Comparison of ENCODE assay signal across 13 cellular contexts in genomic region chr4:184844742-184845141, GRCh38.
"Had no signal": no experiment of that assay in that cellular context is flagged by ENCODE, and none has a peak within 500 bp of the region (broad histone marks: within the 10 kb centered on the region; RNA-seq: fewer than 3 reads in every experiment).

No MANE protein-coding gene starts in this region.

- H3K4me3 Mint-ChIP-seq: activated CD4-positive, alpha-beta T cell treated with anti-CD3 and anti-CD28 coated beads, Interleukin-2, amount 10 ng/mL, durations not matched to agents 24 days and 14 days; activated CD8-positive, alpha-beta T cell treated with anti-CD3 and anti-CD28 coated beads, Interleukin-2, amount 10 ng/mL, durations not matched to agents 7 days and 5 days; natural killer cell treated with Interleukin-12 subunit alpha and Interleukin-12 subunit beta and Interleukin-15 and Interleukin-18, amount 100 ng/mL, for 72 hours; T-helper 1 cell treated with Interleukin-12 subunit alpha and Interleukin-12 subunit beta and Interleukin-4 antibody, amounts not matched to agents 30 μg/mL and 1 μg/mL, for 36 hours had no signal

- H3K4me1 ChIP-seq: adrenal gland, transverse colon had no signal

- H3K36me3 ChIP-seq: adrenal gland, transverse colon had no signal

- H3K36me3 Mint-ChIP-seq: activated naive CD4-positive, alpha-beta T cell treated with anti-CD3 and anti-CD28 coated beads, Interleukin-2, amount 50 U/mL, for 72 hours had no signal

- ATAC-seq: activated CD8-positive, alpha-beta T cell treated with anti-CD3 and anti-CD28 coated beads, Interleukin-2, amount 10 ng/mL, durations not matched to agents 7 days and 5 days; natural killer cell treated with Interleukin-12 subunit alpha and Interleukin-12 subunit beta and Interleukin-15 and Interleukin-18, amount 100 ng/mL, for 72 hours; stimulated activated naive CD8-positive, alpha-beta T cell treated with anti-CD3 and anti-CD28 coated beads, Interleukin-15, Interleukin-2, amounts not matched to agents 100 U/mL and 50 U/mL, for 24 hours had no signal

- H3K27ac ChIP-seq: adrenal gland, transverse colon had no signal

- H3K4me3 ChIP-seq: adrenal gland, transverse colon had no signal

- H3K27me3 ChIP-seq: adrenal gland, transverse colon had no signal

- H3K9me3 ChIP-seq: adrenal gland, transverse colon had no signal

- H3K9me3 Mint-ChIP-seq: activated CD4-positive, alpha-beta T cell treated with anti-CD3 and anti-CD28 coated beads, Interleukin-2, amount 10 ng/mL, durations not matched to agents 24 days and 14 days; activated naive CD4-positive, alpha-beta T cell treated with anti-CD3 and anti-CD28 coated beads, Interleukin-2, amount 50 U/mL, for 72 hours; activated T-cell treated with anti-CD3 and anti-CD28 coated beads, Interleukin-2, amount 50 U/mL, for 72 hours; natural killer cell treated with Interleukin-12 subunit alpha and Interleukin-12 subunit beta and Interleukin-15 and Interleukin-18, amount 100 ng/mL, for 72 hours; T-helper 1 cell treated with Interleukin-12 subunit alpha and Interleukin-12 subunit beta and Interleukin-4 antibody, amounts not matched to agents 30 μg/mL and 1 μg/mL, for 36 hours had no signal

- H3K27ac Mint-ChIP-seq: activated CD4-positive, alpha-beta T cell treated with anti-CD3 and anti-CD28 coated beads, Interleukin-2, amount 10 ng/mL, durations not matched to agents 24 days and 14 days; activated CD8-positive, alpha-beta T cell treated with anti-CD3 and anti-CD28 coated beads, Interleukin-2, amount 10 ng/mL, durations not matched to agents 7 days and 5 days; activated naive CD4-positive, alpha-beta T cell treated with anti-CD3 and anti-CD28 coated beads, Interleukin-2, amount 50 U/mL, for 72 hours; activated T-cell treated with anti-CD3 and anti-CD28 coated beads, Interleukin-2, amount 50 U/mL, for 72 hours; natural killer cell treated with Interleukin-12 subunit alpha and Interleukin-12 subunit beta and Interleukin-15 and Interleukin-18, amount 100 ng/mL, for 72 hours; T-helper 1 cell treated with Interleukin-12 subunit alpha and Interleukin-12 subunit beta and Interleukin-4 antibody, amounts not matched to agents 30 μg/mL and 1 μg/mL, for 36 hours had no signal

- DNase-seq: activated CD4-positive, alpha-beta T cell treated with anti-CD3 and anti-CD28 coated beads, Interleukin-2, amount 10 ng/mL, durations not matched to agents 24 days and 14 days; activated CD8-positive, alpha-beta memory T cell treated with anti-CD3 and anti-CD28 coated beads, Interleukin-2, amount 50 U/mL, for 4 hours; activated CD8-positive, alpha-beta T cell treated with anti-CD3 and anti-CD28 coated beads, Interleukin-2, amount 10 ng/mL, durations not matched to agents 7 days and 5 days; activated effector memory CD4-positive, alpha-beta T cell treated with anti-CD3 and anti-CD28 coated beads, Interleukin-2, amount 50 U/mL, for 16 hours; activated T-cell treated with anti-CD3 and anti-CD28 coated beads, Interleukin-2, amount 50 U/mL, for 72 hours; adrenal gland; effector CD8-positive, alpha-beta T cell; left cardiac atrium; stimulated activated naive CD8-positive, alpha-beta T cell treated with anti-CD3 and anti-CD28 coated beads, Interleukin-15, Interleukin-2, amounts not matched to agents 100 U/mL and 50 U/mL, for 24 hours; transverse colon had no signal
